Comparison of ENCODE assay signal across 7 cellular contexts in the genomic region with DNA sequence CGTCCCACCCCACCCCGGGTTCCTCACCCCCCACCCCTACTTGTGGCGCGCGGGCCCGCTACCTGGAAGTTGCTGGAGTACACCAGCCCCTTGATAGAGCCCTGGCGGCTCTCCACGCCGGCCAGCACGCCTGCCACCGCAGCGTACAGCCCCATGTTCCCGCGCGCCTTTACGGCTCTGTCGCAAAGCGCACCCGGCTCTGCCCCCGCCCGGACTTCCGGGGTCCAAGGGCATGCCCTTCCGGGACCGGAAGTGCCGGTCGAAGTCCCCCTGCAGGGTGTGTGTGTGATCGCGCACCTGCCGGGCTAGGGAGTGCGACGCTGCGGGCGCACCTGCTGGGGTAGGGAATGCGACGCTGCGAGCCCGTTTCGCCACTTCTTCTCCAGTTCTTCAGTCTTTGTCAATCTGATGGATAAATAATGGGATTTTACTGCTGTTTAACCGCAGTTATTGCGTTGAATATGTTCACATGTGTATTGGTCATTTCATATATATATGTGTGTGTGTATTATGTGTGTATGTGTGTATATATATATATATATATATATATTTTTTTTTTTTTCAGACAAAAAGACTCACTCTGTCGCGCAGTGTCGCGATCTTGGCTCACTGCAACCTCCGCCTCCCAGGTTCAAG. TPM values are rescaled to one million over a fixed set of nuclear protein-coding genes. Genes with fewer than 3 reads are reported as not detected.
DNase-seq lines count a peak whose midpoint lies in the region; ATAC-seq, FAIRE-seq and TF ChIP-seq lines count a peak whose summit lies in the region.
"Not testable (repeated sequence)": the region's sequence is repeated elsewhere in the genome, so short reads cannot be mapped to it uniquely, and the experiment has no call there.

No MANE protein-coding gene starts in this region.

- H3K4me1 Mint-ChIP-seq in astrocyte (ENCODE audit: low read depth, unreplicated experiment), result not testable (repeated sequence)

- not testable (repeated sequence) for H4K20me1 ChIP-seq in astrocyte (ENCODE audit: insufficient read depth, low read length)

- DNase-seq in SJCRH30; astrocyte (ENCODE audit: low read depth); Right ventricle myocardium superior; omental fat pad (ENCODE audit: low spot score): not testable (repeated sequence)

- not testable (repeated sequence) for H3K36me3 ChIP-seq in SJCRH30; astrocyte (ENCODE audit: insufficient read depth, low read length)

- H3K4me2 ChIP-seq in astrocyte (ENCODE audit: low read length), result not testable (repeated sequence)

- H3K27ac ChIP-seq in SJCRH30; astrocyte (ENCODE audit: low read depth, low read length): not testable (repeated sequence)

- not testable (repeated sequence) for H3K9me3 ChIP-seq in SJCRH30 (replicated peaks); astrocyte (ENCODE audit: insufficient read depth, low read depth, low read length)

- not testable (repeated sequence) for H3K79me2 ChIP-seq in astrocyte (ENCODE audit: insufficient read depth, low read length)

- H3K27ac Mint-ChIP-seq in astrocyte (ENCODE audit: unreplicated experiment), result not testable (repeated sequence)

- not testable (repeated sequence) for H3K36me3 Mint-ChIP-seq in astrocyte (ENCODE audit: low read depth, unreplicated experiment)

- not testable (repeated sequence) for FAIRE-seq in astrocyte (lab: Jason Lieb, UNC)

- intact Hi-C loops in Right ventricle myocardium superior (cut with DNase I), result not testable (repeated sequence)

- not testable (repeated sequence) for H2AFZ ChIP-seq in astrocyte (ENCODE audit: low read depth, low read length)

- peak overlapping the region; percentile 81 for H3K4me3 Mint-ChIP-seq in astrocyte (ENCODE audit: unreplicated experiment)

- not testable (repeated sequence) for H3K27me3 Mint-ChIP-seq in astrocyte (ENCODE audit: low read depth, unreplicated experiment)

- not testable (repeated sequence) for H3K9ac ChIP-seq in astrocyte (ENCODE audit: low read length)

- not testable (repeated sequence) for H3K27me3 ChIP-seq in SJCRH30; astrocyte (ENCODE audit: insufficient read depth, low read length)

- H3K9me3 Mint-ChIP-seq in astrocyte (ENCODE audit: unreplicated experiment), result not testable (repeated sequence)

- not testable (repeated sequence) for TF ChIP-seq CTCF in astrocyte (IDR thresholded peaks at IDR 0.05; ENCODE audit: insufficient read depth, low read depth, low read length); omental fat pad (IDR thresholded peaks at IDR 0.05)

- peak; percentile 79 for ATAC-seq in GM18868 (IDR thresholded peaks at IDR 0.05; ENCODE audit: unreplicated experiment)
- ATAC-seq in GM21786 (IDR thresholded peaks at IDR 0.05; ENCODE audit: unreplicated experiment), result peak; percentile 88
- peak; percentile 89 for ATAC-seq in HG03139 (IDR thresholded peaks at IDR 0.05; ENCODE audit: unreplicated experiment)
- peak; percentile 98 for ATAC-seq in Right ventricle myocardium superior (ENCODE audit: poor library complexity)
- peak; percentile 92 for ATAC-seq in omental fat pad (ENCODE audit: low FRiP score)

- peak overlapping the region; percentile 41 for H3K4me3 ChIP-seq in SJCRH30
- not testable (repeated sequence) for H3K4me3 ChIP-seq in astrocyte (ENCODE audit: insufficient read depth, low read depth, low read length)

- H3K4me1 ChIP-seq in SJCRH30; astrocyte (ENCODE audit: insufficient read depth, low read length): not testable (repeated sequence)

RNA-seq across cellular contexts. Expression of gene TRIM74, which starts 14.6 kb away (rescaled TPM):
- total RNA-seq in SJCRH30 (2014; rRNA removed; shearing (Covaris generic)), result not detected in 2 replicates
- total RNA-seq in astrocyte (0.79 and 0.91 TPM in 2 replicates), Right ventricle myocardium superior (0.78 TPM), omental fat pad (1 to 10 TPM in 1 of 4 donors, not detected in 3; 2.4 TPM)

RNA-seq across cellular contexts. Expression of gene POM121, which starts 29.8 kb away (rescaled TPM):
- 19.0 and 19.3 TPM in 2 replicates for total RNA-seq in SJCRH30 (2014; rRNA removed; shearing (Covaris generic))
- 46.0 and 49.1 TPM in 2 replicates for total RNA-seq in astrocyte
- 14.4 TPM for total RNA-seq in Right ventricle myocardium superior
- 10 to 100 TPM; 17.8 to 39.4 (median 19.4) TPM for total RNA-seq in omental fat pad
